In genomic region chr16:25916091-25916490, GRCh38 we compare ENCODE assay signal across 24 cellular contexts.
"Had no signal": no experiment of that assay in that cellular context is flagged by ENCODE, and none has a peak within 500 bp of the region (broad histone marks: within the 10 kb centered on the region; RNA-seq: fewer than 3 reads in every experiment).

No MANE protein-coding gene starts in this region.

- DNase-seq: activated CD4-positive, alpha-beta memory T cell treated with anti-CD3 and anti-CD28 coated beads, Interleukin-2, amount 10 ng/mL, durations not matched to agents 7 days and 5 days; activated CD4-positive, alpha-beta T cell treated with anti-CD3 and anti-CD28 coated beads for 36 hours; activated CD4-positive, alpha-beta T cell treated with anti-CD3 and anti-CD28 coated beads, Interleukin-2, amount 10 ng/mL, durations not matched to agents 7 days and 5 days; activated CD4-positive, alpha-beta T cell treated with anti-CD3 and anti-CD28 coated beads, Interleukin-2, amount 50 U/mL, for 4 hours; activated CD4-positive, CD25-positive, alpha-beta regulatory T cell; activated CD4-positive, CD25-positive, alpha-beta regulatory T cell treated with anti-CD3 and anti-CD28 coated beads, Interleukin-2, amount 50 U/mL, for 72 hours; activated CD8-positive, alpha-beta memory T cell treated with anti-CD3 and anti-CD28 coated beads, Interleukin-2, amount 50 U/mL, for 48 hours; activated gamma-delta T cell; activated naive CD4-positive, alpha-beta T cell; activated naive CD4-positive, alpha-beta T cell treated with anti-CD3 and anti-CD28 coated beads, Interleukin-2, amount 10 ng/mL, durations not matched to agents 7 days and 5 days; activated naive CD8-positive, alpha-beta T cell treated with anti-CD3 and anti-CD28 coated beads, Interleukin-2, amount 10 ng/mL, durations not matched to agents 7 days and 5 days; activated T-cell treated with anti-CD3 and anti-CD28 coated beads for 4 hours; activated T-cell treated with anti-CD3 and anti-CD28 coated beads, Interleukin-2, amount 50 U/mL, for 24 hours; activated T-cell treated with anti-CD3 and anti-CD28 coated beads, Interleukin-2, amount 50 U/mL, for 72 hours; central memory CD4-positive, alpha-beta T cell; cerebellar nuclear complex; colonic mucosa; effector CD8-positive, alpha-beta T cell; esophagus squamous epithelium; foreskin melanocyte; T-helper 2 cell had no signal

- ATAC-seq: activated CD4-positive, alpha-beta T cell treated with anti-CD3 and anti-CD28 coated beads for 36 hours; activated naive CD4-positive, alpha-beta T cell treated with anti-CD3 and anti-CD28 coated beads, Interleukin-2, amount 50 U/mL, for 72 hours; activated T-cell treated with anti-CD3 and anti-CD28 coated beads, Interleukin-2, amount 50 U/mL, for 72 hours; gastroesophageal sphincter had no signal

- H3K27ac Mint-ChIP-seq: activated CD4-positive, alpha-beta memory T cell treated with anti-CD3 and anti-CD28 coated beads, Interleukin-2, amount 10 ng/mL, durations not matched to agents 7 days and 5 days; activated CD4-positive, alpha-beta T cell treated with anti-CD3 and anti-CD28 coated beads for 36 hours; activated CD4-positive, alpha-beta T cell treated with anti-CD3 and anti-CD28 coated beads, Interleukin-2, amount 10 ng/mL, durations not matched to agents 7 days and 5 days; activated naive CD4-positive, alpha-beta T cell treated with anti-CD3 and anti-CD28 coated beads, Interleukin-2, amount 10 ng/mL, durations not matched to agents 7 days and 5 days; activated naive CD4-positive, alpha-beta T cell treated with anti-CD3 and anti-CD28 coated beads, Interleukin-2, amount 50 U/mL, for 72 hours; activated naive CD8-positive, alpha-beta T cell treated with anti-CD3 and anti-CD28 coated beads, Interleukin-2, amount 10 ng/mL, durations not matched to agents 7 days and 5 days; activated T-cell treated with anti-CD3 and anti-CD28 coated beads, Interleukin-2, amount 50 U/mL, for 24 hours; activated T-cell treated with anti-CD3 and anti-CD28 coated beads, Interleukin-2, amount 50 U/mL, for 72 hours; brain had no signal

- H3K4me3 Mint-ChIP-seq: activated CD4-positive, alpha-beta memory T cell treated with anti-CD3 and anti-CD28 coated beads, Interleukin-2, amount 10 ng/mL, durations not matched to agents 7 days and 5 days; activated CD4-positive, alpha-beta T cell treated with anti-CD3 and anti-CD28 coated beads for 36 hours; activated CD4-positive, alpha-beta T cell treated with anti-CD3 and anti-CD28 coated beads, Interleukin-2, amount 10 ng/mL, durations not matched to agents 7 days and 5 days; activated naive CD4-positive, alpha-beta T cell treated with anti-CD3 and anti-CD28 coated beads, Interleukin-2, amount 10 ng/mL, durations not matched to agents 7 days and 5 days; activated naive CD8-positive, alpha-beta T cell treated with anti-CD3 and anti-CD28 coated beads, Interleukin-2, amount 10 ng/mL, durations not matched to agents 7 days and 5 days; activated T-cell treated with anti-CD3 and anti-CD28 coated beads, Interleukin-2, amount 50 U/mL, for 24 hours; activated T-cell treated with anti-CD3 and anti-CD28 coated beads, Interleukin-2, amount 50 U/mL, for 72 hours; brain had no signal

- H3K36me3 Mint-ChIP-seq: activated naive CD4-positive, alpha-beta T cell treated with anti-CD3 and anti-CD28 coated beads, Interleukin-2, amount 10 ng/mL, durations not matched to agents 7 days and 5 days; activated naive CD4-positive, alpha-beta T cell treated with anti-CD3 and anti-CD28 coated beads, Interleukin-2, amount 50 U/mL, for 72 hours; activated naive CD8-positive, alpha-beta T cell treated with anti-CD3 and anti-CD28 coated beads, Interleukin-2, amount 10 ng/mL, durations not matched to agents 7 days and 5 days; brain had no signal

- H3K27me3 Mint-ChIP-seq: activated CD4-positive, alpha-beta memory T cell treated with anti-CD3 and anti-CD28 coated beads, Interleukin-2, amount 10 ng/mL, durations not matched to agents 7 days and 5 days; activated CD4-positive, alpha-beta T cell treated with anti-CD3 and anti-CD28 coated beads, Interleukin-2, amount 10 ng/mL, durations not matched to agents 7 days and 5 days; activated naive CD4-positive, alpha-beta T cell treated with anti-CD3 and anti-CD28 coated beads, Interleukin-2, amount 10 ng/mL, durations not matched to agents 7 days and 5 days; activated naive CD8-positive, alpha-beta T cell treated with anti-CD3 and anti-CD28 coated beads, Interleukin-2, amount 10 ng/mL, durations not matched to agents 7 days and 5 days; brain had no signal

- H3K4me1 Mint-ChIP-seq: activated CD4-positive, alpha-beta memory T cell treated with anti-CD3 and anti-CD28 coated beads, Interleukin-2, amount 10 ng/mL, durations not matched to agents 7 days and 5 days; activated CD4-positive, alpha-beta T cell treated with anti-CD3 and anti-CD28 coated beads for 36 hours; activated CD4-positive, alpha-beta T cell treated with anti-CD3 and anti-CD28 coated beads, Interleukin-2, amount 10 ng/mL, durations not matched to agents 7 days and 5 days; activated naive CD4-positive, alpha-beta T cell treated with anti-CD3 and anti-CD28 coated beads, Interleukin-2, amount 10 ng/mL, durations not matched to agents 7 days and 5 days; activated naive CD8-positive, alpha-beta T cell treated with anti-CD3 and anti-CD28 coated beads, Interleukin-2, amount 10 ng/mL, durations not matched to agents 7 days and 5 days had no signal

- H3K9me3 Mint-ChIP-seq: activated CD4-positive, alpha-beta memory T cell treated with anti-CD3 and anti-CD28 coated beads, Interleukin-2, amount 10 ng/mL, durations not matched to agents 7 days and 5 days; activated CD4-positive, alpha-beta T cell treated with anti-CD3 and anti-CD28 coated beads, Interleukin-2, amount 10 ng/mL, durations not matched to agents 7 days and 5 days; activated naive CD4-positive, alpha-beta T cell treated with anti-CD3 and anti-CD28 coated beads, Interleukin-2, amount 50 U/mL, for 72 hours; activated naive CD8-positive, alpha-beta T cell treated with anti-CD3 and anti-CD28 coated beads, Interleukin-2, amount 10 ng/mL, durations not matched to agents 7 days and 5 days; activated T-cell treated with anti-CD3 and anti-CD28 coated beads, Interleukin-2, amount 50 U/mL, for 24 hours; activated T-cell treated with anti-CD3 and anti-CD28 coated beads, Interleukin-2, amount 50 U/mL, for 72 hours had no signal
